28 cellular contexts compared by ENCODE assay signal in the genomic region with DNA sequence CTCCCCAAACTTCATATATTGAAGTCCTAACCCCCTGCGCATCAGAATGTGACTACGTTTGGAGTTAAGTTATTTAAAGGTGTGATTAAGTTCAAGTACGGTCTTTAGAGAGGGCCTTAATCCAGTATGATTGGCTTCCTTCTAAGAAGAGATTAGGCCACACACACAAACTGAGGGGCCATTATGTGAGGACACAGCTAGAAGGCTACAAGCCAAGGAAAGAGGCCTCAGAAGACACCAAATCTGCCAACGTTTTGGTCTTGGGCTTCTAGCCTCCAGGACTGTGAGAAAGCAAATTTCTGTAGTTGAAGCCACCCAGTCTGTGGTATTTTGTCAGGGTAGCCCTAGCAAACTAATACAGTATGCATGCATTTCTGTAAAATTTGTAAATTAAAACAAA.
"Had no signal": no experiment of that assay in that cellular context is flagged by ENCODE, and none has a peak within 500 bp of the region (broad histone marks: within the 10 kb centered on the region; RNA-seq: fewer than 3 reads in every experiment).

No MANE protein-coding gene starts in this region.

- H3K9me3 ChIP-seq: breast epithelium, esophagus muscularis mucosa, left ventricle myocardium inferior, ovary, psoas muscle, right atrium auricular region, tibial artery had no signal

- H3K4me1 ChIP-seq: breast epithelium, psoas muscle, right atrium auricular region had no signal

- FAIRE-seq: frontal cortex had no signal

- ATAC-seq: natural killer cell treated with Interleukin-12 subunit alpha and Interleukin-12 subunit beta and Interleukin-15 and Interleukin-18, amount 100 ng/mL, for 72 hours; psoas muscle had no signal

- H3K9me3 Mint-ChIP-seq: activated naive CD8-positive, alpha-beta T cell treated with anti-CD3 and anti-CD28 coated beads, Interleukin-2, amount 10 ng/mL, durations not matched to agents 7 days and 5 days; activated T-cell treated with anti-CD3 and anti-CD28 coated beads, Interleukin-2, amount 50 U/mL, for 24 hours; activated T-helper 2 cell treated with anti-CD3 and anti-CD28 coated beads, Interferon-gamma antibody, Interleukin-2, Interleukin-4, amounts not matched to agents 10 μg/mL and 5 μg/mL and 100 μg/mL, durations not matched to agents 14 hours and 24 hours and 36 hours; natural killer cell treated with Interleukin-12 subunit alpha and Interleukin-12 subunit beta and Interleukin-15 and Interleukin-18, amount 100 ng/mL, for 72 hours; stimulated activated naive CD8-positive, alpha-beta T cell treated with anti-CD3 and anti-CD28 coated beads, Interleukin-15, Interleukin-2, amounts not matched to agents 100 ng/mL and 50 ng/mL, for 24 hours had no signal

- H3K27ac Mint-ChIP-seq: activated naive CD8-positive, alpha-beta T cell treated with anti-CD3 and anti-CD28 coated beads, Interleukin-2, amount 10 ng/mL, durations not matched to agents 7 days and 5 days; activated T-cell treated with anti-CD3 and anti-CD28 coated beads, Interleukin-2, amount 50 U/mL, for 24 hours; activated T-helper 2 cell treated with anti-CD3 and anti-CD28 coated beads, Interferon-gamma antibody, Interleukin-2, Interleukin-4, amounts not matched to agents 10 μg/mL and 5 μg/mL and 100 μg/mL, durations not matched to agents 14 hours and 24 hours and 36 hours; natural killer cell treated with Interleukin-12 subunit alpha and Interleukin-12 subunit beta and Interleukin-15 and Interleukin-18, amount 100 ng/mL, for 72 hours; stimulated activated naive CD8-positive, alpha-beta T cell treated with anti-CD3 and anti-CD28 coated beads, Interleukin-15, Interleukin-2, amounts not matched to agents 100 ng/mL and 50 ng/mL, for 24 hours had no signal

- H3K27me3 ChIP-seq: breast epithelium, esophagus muscularis mucosa, ovary, right atrium auricular region, tibial artery had no signal

- DNase-seq: activated CD4-positive, CD25-positive, alpha-beta regulatory T cell treated with anti-CD3 and anti-CD28 coated beads, Interleukin-2, amount 50 U/mL, for 72 hours; activated CD8-positive, alpha-beta memory T cell treated with anti-CD3 and anti-CD28 coated beads for 24 hours; activated CD8-positive, alpha-beta memory T cell treated with anti-CD3 and anti-CD28 coated beads, Interleukin-2, amount 50 U/mL, for 4 hours; activated naive CD4-positive, alpha-beta T cell; activated naive CD8-positive, alpha-beta T cell treated with anti-CD3 and anti-CD28 coated beads, Interleukin-2, amount 10 ng/mL, durations not matched to agents 7 days and 5 days; activated T-cell treated with anti-CD3 and anti-CD28 coated beads, Interleukin-2, amount 50 U/mL, for 24 hours; amniotic stem cell; cerebellar nuclear complex; glutamatergic neuron; hippocampal formation; left ventricle myocardium inferior; mammary epithelial cell; ovary; psoas muscle; stimulated activated CD4-positive, alpha-beta T cell treated with anti-CD3 and anti-CD28 coated beads, Interleukin-12 subunit alpha, Interleukin-12 subunit beta, amount 100 ng/mL, for 4 hours; stimulated activated CD4-positive, alpha-beta T cell treated with anti-CD3 and anti-CD28 coated beads, Interleukin-4, amount 100 ng/mL, for 4 hours; substantia nigra; T-helper 1 cell; T-helper 9 cell; tibial artery had no signal

- H3K4me3 Mint-ChIP-seq: activated naive CD8-positive, alpha-beta T cell treated with anti-CD3 and anti-CD28 coated beads, Interleukin-2, amount 10 ng/mL, durations not matched to agents 7 days and 5 days; activated T-cell treated with anti-CD3 and anti-CD28 coated beads, Interleukin-2, amount 50 U/mL, for 24 hours; natural killer cell treated with Interleukin-12 subunit alpha and Interleukin-12 subunit beta and Interleukin-15 and Interleukin-18, amount 100 ng/mL, for 72 hours; stimulated activated naive CD8-positive, alpha-beta T cell treated with anti-CD3 and anti-CD28 coated beads, Interleukin-15, Interleukin-2, amounts not matched to agents 100 ng/mL and 50 ng/mL, for 24 hours had no signal

- H3K27me3 Mint-ChIP-seq: activated naive CD8-positive, alpha-beta T cell treated with anti-CD3 and anti-CD28 coated beads, Interleukin-2, amount 10 ng/mL, durations not matched to agents 7 days and 5 days; activated T-cell treated with anti-CD3 and anti-CD28 coated beads, Interleukin-2, amount 50 U/mL, for 24 hours; stimulated activated naive CD8-positive, alpha-beta T cell treated with anti-CD3 and anti-CD28 coated beads, Interleukin-15, Interleukin-2, amounts not matched to agents 100 ng/mL and 50 ng/mL, for 24 hours had no signal

- H3K36me3 Mint-ChIP-seq: natural killer cell treated with Interleukin-12 subunit alpha and Interleukin-12 subunit beta and Interleukin-15 and Interleukin-18, amount 100 ng/mL, for 72 hours had no signal

- H3K27ac ChIP-seq: breast epithelium, coronary artery, esophagus muscularis mucosa, left ventricle myocardium inferior, ovary, psoas muscle, right atrium auricular region, tibial artery had no signal

- H3K36me3 ChIP-seq: breast epithelium, esophagus muscularis mucosa, ovary, right atrium auricular region had no signal

- H3K4me3 ChIP-seq: breast epithelium, coronary artery, esophagus muscularis mucosa, left ventricle myocardium inferior, ovary, psoas muscle, right atrium auricular region, tibial artery had no signal
